In the genomic region with DNA sequence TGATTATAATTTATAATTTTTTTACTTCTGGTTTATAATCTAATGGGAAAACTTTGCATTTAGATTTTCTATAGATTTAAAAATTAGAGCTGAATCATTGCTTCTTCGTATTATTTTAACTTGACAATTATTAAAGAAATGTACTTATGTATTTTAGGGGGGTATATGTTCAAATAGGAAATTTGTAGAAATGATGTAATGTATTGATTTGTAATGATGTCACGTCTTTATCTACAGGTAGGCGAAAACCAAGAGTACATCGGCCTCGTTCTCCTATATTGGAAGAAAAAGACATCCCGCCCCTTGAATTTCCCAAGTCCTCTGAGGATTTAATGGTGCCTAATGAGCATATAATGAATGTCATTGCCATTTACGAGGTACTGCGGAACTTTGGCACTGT, we compare ENCODE assay signal across 28 cellular contexts.
"Had no signal": no experiment of that assay in that cellular context is flagged by ENCODE, and none has a peak within 500 bp of the region (broad histone marks: within the 10 kb centered on the region; RNA-seq: fewer than 3 reads in every experiment).

No MANE protein-coding gene starts in this region.

- H3K9ac ChIP-seq: neural progenitor cell had no signal

- H3K4me3 Mint-ChIP-seq: nephron progenitor cell, neural progenitor cell had no signal

- H2AFZ ChIP-seq: hepatocyte, neural progenitor cell had no signal

- H3K9me3 Mint-ChIP-seq: stimulated activated naive B cell treated with anti-CD40 and anti-IgM and Interleukin-4, amounts not matched to agents 10 μg/mL and 1 μg/mL and 100 μg/mL, for 72 hours had no signal

- H3K27ac ChIP-seq: hepatocyte, neural progenitor cell, neutrophil, ovary, prostate gland, sigmoid colon, suprapubic skin, thoracic aorta, tibial artery, upper lobe of right lung had no signal

- H3K27ac Mint-ChIP-seq: nephron progenitor cell, neural progenitor cell had no signal

- H3K27me3 Mint-ChIP-seq: naive thymus-derived CD4-positive, alpha-beta T cell; stimulated activated naive B cell treated with anti-CD40 and anti-IgM and Interleukin-4, amounts not matched to agents 10 μg/mL and 1 μg/mL and 100 μg/mL, for 72 hours had no signal

- H3K4me1 ChIP-seq: neural progenitor cell, prostate gland had no signal

- H3K36me3 ChIP-seq: ovary, prostate gland had no signal

- H3K9me3 ChIP-seq: mucosa of descending colon, neutrophil, ovary, prostate gland, sigmoid colon, suprapubic skin, upper lobe of right lung had no signal

- H3K27me3 ChIP-seq: heart right ventricle, hepatocyte, neural progenitor cell, neutrophil, ovary, sigmoid colon, spleen, suprapubic skin, tibial artery, upper lobe of right lung had no signal

- H3K4me3 ChIP-seq: heart right ventricle, hepatocyte, left ventricle myocardium inferior, lung, mucosa of descending colon, neural progenitor cell, ovary, prostate gland, sigmoid colon, spleen, suprapubic skin, thoracic aorta, tibial artery, upper lobe of right lung had no signal

- ATAC-seq: heart right ventricle; mucosa of descending colon; naive thymus-derived CD4-positive, alpha-beta T cell; stimulated activated naive B cell treated with anti-CD40 and anti-IgM and Interleukin-4, amounts not matched to agents 10 μg/mL and 1 μg/mL and 100 μg/mL, for 72 hours; stimulated activated naive CD8-positive, alpha-beta T cell treated with anti-CD3 and anti-CD28 coated beads, Interleukin-15, Interleukin-2, amounts not matched to agents 100 U/mL and 50 U/mL, for 24 hours; upper lobe of right lung had no signal

- H3K4me2 ChIP-seq: hepatocyte, neural progenitor cell had no signal

- FAIRE-seq: small intestine, urothelium cell line had no signal

- DNase-seq: heart right ventricle; islet precursor cell; left ventricle myocardium inferior; midbrain; mucosa of descending colon; naive thymus-derived CD4-positive, alpha-beta T cell; nephron progenitor cell; occipital lobe; ovary; posterior cingulate gyrus; retina; right cardiac atrium; sigmoid colon; small intestine; spleen; stimulated activated CD4-positive, alpha-beta T cell treated with anti-CD3 and anti-CD28 coated beads, Interleukin-2, amount 100 ng/mL, for 48 hours; stimulated activated naive B cell treated with anti-CD40 and anti-IgM and Interleukin-4, amounts not matched to agents 10 μg/mL and 1 μg/mL and 100 μg/mL, for 72 hours; stimulated activated naive CD8-positive, alpha-beta T cell treated with anti-CD3 and anti-CD28 coated beads, Interleukin-15, Interleukin-2, amounts not matched to agents 100 U/mL and 50 U/mL, for 24 hours; tibial artery; upper lobe of right lung had no signal
